ENCODE assay signal across 13 cellular contexts in genomic region chr11:122095950-122096942, GRCh38. TPM values are rescaled to one million over a fixed set of nuclear protein-coding genes. Genes with fewer than 3 reads are reported as not detected.
DNase-seq lines count a peak whose midpoint lies in the region; ATAC-seq, FAIRE-seq and TF ChIP-seq lines count a peak whose summit lies in the region.
"Had no signal": no experiment of that assay in that cellular context is flagged by ENCODE, and none has a peak within 500 bp of the region (broad histone marks: within the 10 kb centered on the region; RNA-seq: fewer than 3 reads in every experiment).

No MANE protein-coding gene starts in this region.

- peaks cover 99% of the 10 kb centered on the region for H3K79me2 ChIP-seq in astrocyte (ENCODE audit: insufficient read depth, low read length)

- no peaks in the 10 kb centered on the region for H3K9me3 ChIP-seq in HUES64 (ENCODE audit: insufficient read depth, low read depth, low read length)
- no peaks in the 10 kb centered on the region for H3K9me3 ChIP-seq in astrocyte (ENCODE audit: insufficient read depth, low read depth, low read length)
- H3K9me3 ChIP-seq: MG63, upper lobe of left lung had no signal

- H3K4me1 ChIP-seq in HUES64 (ENCODE audit: insufficient read depth, low read length) (peaks cover 32% of the 10 kb centered on the region), astrocyte (ENCODE audit: insufficient read depth, low read length) (peaks cover 52% of the 10 kb centered on the region)

- TF ChIP-seq CTCF in astrocyte (IDR thresholded peaks at IDR 0.05; ENCODE audit: insufficient read depth, low read depth, low read length) (no peak), omental fat pad (IDR thresholded peaks at IDR 0.05) (no peak)

- DNase-seq in astrocyte (ENCODE audit: low read depth): peak; percentile 92
- peak; percentile 70 for DNase-seq in inferior parietal cortex (ENCODE audit: extremely low spot score)
- peak; percentile 80 for DNase-seq in superior temporal gyrus (ENCODE audit: extremely low spot score)
- no peak for DNase-seq in omental fat pad (ENCODE audit: low spot score)
- DNase-seq in NOMO-1 (lab: John Stamatoyannopoulos, UW; ENCODE audit: unreplicated experiment in 2 of 2): no peak
- no peak for DNase-seq in activated naive CD4-positive, alpha-beta T cell (lab: John Stamatoyannopoulos, UW)
- DNase-seq: activated naive CD4-positive, alpha-beta T cell treated with anti-CD3 and anti-CD28 coated beads, Interleukin-2, amount 10 ng/mL, durations not matched to agents 7 days and 5 days; erythroblast; MG63; PC-9; upper lobe of left lung had no signal

- H3K36me3 Mint-ChIP-seq in astrocyte (ENCODE audit: low read depth, unreplicated experiment): peaks cover 17% of the 10 kb centered on the region
- H3K36me3 Mint-ChIP-seq: activated naive CD4-positive, alpha-beta T cell treated with anti-CD3 and anti-CD28 coated beads, Interleukin-2, amount 10 ng/mL, durations not matched to agents 7 days and 5 days had no signal

- peak; percentile 68 for FAIRE-seq in astrocyte (lab: Jason Lieb, UNC)

- ATAC-seq in omental fat pad (ENCODE audit: low FRiP score) (no peak), HG02642 (IDR thresholded peaks at IDR 0.05; ENCODE audit: poor library complexity, unreplicated experiment) (no peak)

- H3K4me2 ChIP-seq in astrocyte (ENCODE audit: low read length): peak overlapping the region; percentile 87
- H3K4me2 ChIP-seq: PC-9 had no signal

- H3K27ac ChIP-seq in HUES64 (ENCODE audit: low read depth, low read length): no peak overlapping the region
- H3K27ac ChIP-seq in astrocyte (ENCODE audit: low read depth, low read length): peak overlapping the region; percentile 95
- H3K27ac ChIP-seq: PC-9, upper lobe of left lung had no signal

- H3K9ac ChIP-seq in HUES64 (ENCODE audit: low read depth, low read length): no peak overlapping the region; the same call in 1 of the 2 replicates
- H3K9ac ChIP-seq in astrocyte (ENCODE audit: low read length): peak overlapping the region; percentile 96

- H3K4me3 ChIP-seq in HUES64 (ENCODE audit: low read length) (peak overlapping the region; percentile 15; the same call in 1 of the 2 replicates), astrocyte (ENCODE audit: insufficient read depth, low read depth, low read length) (peak overlapping the region; percentile 87)
- H3K4me3 ChIP-seq: PC-9, upper lobe of left lung had no signal

- H3K27ac Mint-ChIP-seq in astrocyte (ENCODE audit: unreplicated experiment): peak overlapping the region; percentile 77
- H3K27ac Mint-ChIP-seq: activated naive CD4-positive, alpha-beta T cell treated with anti-CD3 and anti-CD28 coated beads, Interleukin-2, amount 10 ng/mL, durations not matched to agents 7 days and 5 days had no signal

- no peak overlapping the region for H2AFZ ChIP-seq in astrocyte (ENCODE audit: low read depth, low read length)
- H2AFZ ChIP-seq: PC-9 had no signal

- no peaks in the 10 kb centered on the region for H3K27me3 Mint-ChIP-seq in astrocyte (ENCODE audit: low read depth, unreplicated experiment)

- peaks cover 32% of the 10 kb centered on the region for H3K4me1 Mint-ChIP-seq in astrocyte (ENCODE audit: low read depth, unreplicated experiment)
- H3K4me1 Mint-ChIP-seq: activated naive CD4-positive, alpha-beta T cell treated with anti-CD3 and anti-CD28 coated beads, Interleukin-2, amount 10 ng/mL, durations not matched to agents 7 days and 5 days had no signal

- H3K27me3 ChIP-seq in HUES64 (ENCODE audit: insufficient read depth, low read length) (peaks cover 33% of the 10 kb centered on the region), astrocyte (ENCODE audit: insufficient read depth, low read length) (no peaks in the 10 kb centered on the region)
- H3K27me3 ChIP-seq: MG63 had no signal

- no peaks in the 10 kb centered on the region for H3K36me3 ChIP-seq in HUES64 (ENCODE audit: insufficient read depth, low read length)
- H3K36me3 ChIP-seq in astrocyte (ENCODE audit: insufficient read depth, low read length): peaks cover 40% of the 10 kb centered on the region
- H3K36me3 ChIP-seq: upper lobe of left lung had no signal

- H3K4me3 Mint-ChIP-seq in astrocyte (ENCODE audit: unreplicated experiment): peak overlapping the region; percentile 65
- H3K4me3 Mint-ChIP-seq: activated naive CD4-positive, alpha-beta T cell treated with anti-CD3 and anti-CD28 coated beads, Interleukin-2, amount 10 ng/mL, durations not matched to agents 7 days and 5 days had no signal

- H3K9me3 Mint-ChIP-seq in astrocyte (ENCODE audit: unreplicated experiment): peaks cover 2% of the 10 kb centered on the region
- H3K9me3 Mint-ChIP-seq: activated naive CD4-positive, alpha-beta T cell treated with anti-CD3 and anti-CD28 coated beads, Interleukin-2, amount 10 ng/mL, durations not matched to agents 7 days and 5 days had no signal

- H4K20me1 ChIP-seq in astrocyte (ENCODE audit: insufficient read depth, low read length): peaks cover 63% of the 10 kb centered on the region

- WGBS in HUES64: 95% methylated on average over 17 of the region's 18 CpGs

RNA-seq across cellular contexts. Expression of gene BLID, which starts 19.8 kb away (rescaled TPM):
- not detected for polyA plus RNA-seq in HUES64 (2013, experiment 1 of 2)
- polyA plus RNA-seq in HUES64 (2013, experiment 2 of 2): not detected
- total RNA-seq in astrocyte (1.1 and 1.2 TPM in 2 replicates), omental fat pad (1 to 10 TPM; 1.7 to 6.5 (median 5.8) TPM)

Comparison
In these comparisons a context has a peak if more than half of its experiments do, and no peak if none do; other contexts are left out.
1. DNase-seq: peak in astrocyte (single experiment), inferior parietal cortex (single experiment) and superior temporal gyrus (single experiment); none in omental fat pad (single experiment), NOMO-1 (0 of 2) and activated naive CD4-positive, alpha-beta T cell (0 of 4).